Comparison of ENCODE assay signal across 20 cellular contexts in genomic region chr6:53119349-53119748, GRCh38. TPM values are rescaled to one million over a fixed set of nuclear protein-coding genes. Genes with fewer than 3 reads are reported as not detected.
DNase-seq lines count a peak whose midpoint lies in the region; ATAC-seq and TF ChIP-seq lines count a peak whose summit lies in the region.
"Had no signal": no experiment of that assay in that cellular context is flagged by ENCODE, and none has a peak within 500 bp of the region (broad histone marks: within the 10 kb centered on the region; RNA-seq: fewer than 3 reads in every experiment).

No MANE protein-coding gene starts in this region.

- in situ Hi-C loops in brain microvascular endothelial cell (cut with HindIII; ENCODE audit: low pct_ligation_motif_present, low sequenced_read_pairs): no loop called here

- ATAC-seq in HG03196 (IDR thresholded peaks at IDR 0.05; ENCODE audit: unreplicated experiment): no peak
- ATAC-seq: K562; sciatic nerve; stimulated activated effector memory CD8-positive, alpha-beta T cell treated with anti-CD3 and anti-CD28 coated beads, Interleukin-12 subunit alpha, Interleukin-12 subunit beta, amount 100 ng/mL, for 72 hours; upper lobe of right lung had no signal

- H3K4me1 ChIP-seq in endodermal cell (ENCODE audit: control insufficient read depth, insufficient read depth, low read length): no peaks in the 10 kb centered on the region
- no peaks in the 10 kb centered on the region for H3K4me1 ChIP-seq in MM.1S (ENCODE audit: low read length)
- H3K4me1 ChIP-seq: upper lobe of right lung had no signal

- H3K27me3 Mint-ChIP-seq in endodermal cell (ENCODE audit: insufficient read depth): no peaks in the 10 kb centered on the region

- H3K79me2 ChIP-seq in MM.1S (ENCODE audit: low read length): no peaks in the 10 kb centered on the region

- H3K4me3 Mint-ChIP-seq in endodermal cell: no peak overlapping the region
- H3K4me3 Mint-ChIP-seq: CD4-positive, alpha-beta memory T cell; dendritic cell treated with granulocyte-macrophage colony-stimulating factor and Interleukin-4, amounts not matched to agents 40 ng/mL and 50 ng/mL, for 4 days; stimulated activated effector memory CD8-positive, alpha-beta T cell treated with anti-CD3 and anti-CD28 coated beads, Interleukin-12 subunit alpha, Interleukin-12 subunit beta, amount 100 ng/mL, for 72 hours had no signal

- H2AFZ ChIP-seq in MM.1S (ENCODE audit: low read length): no peak overlapping the region

- H4K20me1 ChIP-seq in MM.1S (ENCODE audit: insufficient read depth, low read length): no peaks in the 10 kb centered on the region

- peaks cover 12% of the 10 kb centered on the region for H3K4me1 Mint-ChIP-seq in endodermal cell
- H3K4me1 Mint-ChIP-seq: CD4-positive, alpha-beta memory T cell; stimulated activated effector memory CD8-positive, alpha-beta T cell treated with anti-CD3 and anti-CD28 coated beads, Interleukin-12 subunit alpha, Interleukin-12 subunit beta, amount 100 ng/mL, for 72 hours had no signal

- H3K27ac Mint-ChIP-seq in endodermal cell: peak overlapping the region; percentile 52
- H3K27ac Mint-ChIP-seq: CD4-positive, alpha-beta memory T cell; dendritic cell treated with granulocyte-macrophage colony-stimulating factor and Interleukin-4, amounts not matched to agents 40 ng/mL and 50 ng/mL, for 4 days; stimulated activated effector memory CD8-positive, alpha-beta T cell treated with anti-CD3 and anti-CD28 coated beads, Interleukin-12 subunit alpha, Interleukin-12 subunit beta, amount 100 ng/mL, for 72 hours had no signal

- no peaks in the 10 kb centered on the region for H3K9me2 ChIP-seq in MM.1S (replicated peaks; ENCODE audit: insufficient read depth, low read length)

- H3K4me3 ChIP-seq in endodermal cell (ENCODE audit: low read length): no peak overlapping the region
- no peak overlapping the region for H3K4me3 ChIP-seq in brain microvascular endothelial cell (ENCODE audit: low read depth, low read length)
- H3K4me3 ChIP-seq in MM.1S (ENCODE audit: low read length): no peak overlapping the region
- H3K4me3 ChIP-seq: K562, upper lobe of right lung had no signal

- no peaks in the 10 kb centered on the region for H3K36me3 Mint-ChIP-seq in endodermal cell (ENCODE audit: low read depth)
- H3K36me3 Mint-ChIP-seq: CD4-positive, alpha-beta memory T cell; stimulated activated effector memory CD8-positive, alpha-beta T cell treated with anti-CD3 and anti-CD28 coated beads, Interleukin-12 subunit alpha, Interleukin-12 subunit beta, amount 100 ng/mL, for 72 hours had no signal

- H3K9me3 ChIP-seq in endodermal cell (ENCODE audit: control insufficient read depth, low read length) (no peaks in the 10 kb centered on the region), MM.1S (replicated peaks; ENCODE audit: insufficient read depth, low read length) (no peaks in the 10 kb centered on the region)
- H3K9me3 ChIP-seq: upper lobe of right lung had no signal

- no peak for TF ChIP-seq CTCF in endodermal cell (conservative IDR thresholded peaks at IDR 0.05)
- no peak for TF ChIP-seq CTCF in brain microvascular endothelial cell (IDR thresholded peaks at IDR 0.05; ENCODE audit: low read depth, low read length, missing control alignments)
- TF ChIP-seq CTCF in MM.1S (IDR thresholded peaks at IDR 0.05; ENCODE audit: low read length): no peak

- 85% methylated on average over 1 of the region's 1 CpG; no CpG with 5 or more reads in 1 of the 2 experiments for WGBS in endodermal cell (ENCODE audit: insufficient coverage in 1 of 2, insufficient read length in 1 of 2), 2 experiments

- no peaks in the 10 kb centered on the region for H3K27me3 ChIP-seq in endodermal cell (ENCODE audit: control insufficient read depth, insufficient read depth, low read length, poor library complexity, severe bottlenecking)
- H3K27me3 ChIP-seq in brain microvascular endothelial cell (replicated peaks): no peaks in the 10 kb centered on the region
- H3K27me3 ChIP-seq in MM.1S (replicated peaks; ENCODE audit: insufficient read depth, low read length): no peaks in the 10 kb centered on the region
- H3K27me3 ChIP-seq: upper lobe of right lung had no signal

- H3K36me3 ChIP-seq in endodermal cell (ENCODE audit: control insufficient read depth, insufficient read depth, low read length) (no peaks in the 10 kb centered on the region), brain microvascular endothelial cell (replicated peaks) (no peaks in the 10 kb centered on the region), MM.1S (replicated peaks; ENCODE audit: insufficient read depth, low read length) (no peaks in the 10 kb centered on the region)
- H3K36me3 ChIP-seq: upper lobe of right lung had no signal

- no peak overlapping the region for H3K4me2 ChIP-seq in MM.1S (ENCODE audit: low read depth, low read length)

- no peaks in the 10 kb centered on the region for H3F3A ChIP-seq in MM.1S (ENCODE audit: insufficient read depth, low read length)

- DNase-seq in H4 (ENCODE audit: low spot score) (peak; percentile 30), NCI-H748 treated with DMSO at 0.1 percent for 48 hours (lab: John Stamatoyannopoulos, UW) (peak; percentile 58), endodermal cell (no peak), renal cortical epithelial cell (ENCODE audit: low read depth) (peak; percentile 60), brain microvascular endothelial cell (no peak), MM.1S (no peak)
- DNase-seq in stimulated activated CD4-positive, alpha-beta T cell treated with anti-CD3 and anti-CD28 coated beads, Interleukin-12 subunit alpha, Interleukin-12 subunit beta, amount 100 ng/mL, for 4 hours: no peak
- DNase-seq: aorta; CD4-positive, alpha-beta memory T cell; NCI-H1436 treated with DMSO at 0.1 percent for 48 hours; upper lobe of right lung had no signal

- H3K27ac ChIP-seq in endodermal cell (ENCODE audit: low read depth, low read length): no peak overlapping the region
- H3K27ac ChIP-seq in brain microvascular endothelial cell: no peak overlapping the region
- H3K27ac ChIP-seq in MM.1S (ENCODE audit: low read length): no peak overlapping the region
- H3K27ac ChIP-seq: upper lobe of right lung had no signal

- no peaks in the 10 kb centered on the region for H3K9me3 Mint-ChIP-seq in endodermal cell
- H3K9me3 Mint-ChIP-seq: dendritic cell treated with granulocyte-macrophage colony-stimulating factor and Interleukin-4, amounts not matched to agents 40 ng/mL and 50 ng/mL, for 4 days; stimulated activated effector memory CD8-positive, alpha-beta T cell treated with anti-CD3 and anti-CD28 coated beads, Interleukin-12 subunit alpha, Interleukin-12 subunit beta, amount 100 ng/mL, for 72 hours had no signal

- H3K9ac ChIP-seq in endodermal cell (ENCODE audit: extremely low read depth, low read length, poor library complexity, severe bottlenecking) (no peak overlapping the region), MM.1S (ENCODE audit: low read length) (no peak overlapping the region)

RNA-seq across cellular contexts. Expression of gene GCM1, which starts 29.3 kb away (rescaled TPM):
- total RNA-seq in H4 (2014; rRNA removed; shearing (Covaris generic)): not detected in 2 replicates
- not detected for total RNA-seq in endodermal cell
- 0.07 TPM for polyA plus RNA-seq in endodermal cell (2013, experiment 1 of 2)
- polyA plus RNA-seq in endodermal cell (2013, experiment 2 of 2): 0.08 TPM
- total RNA-seq in renal cortical epithelial cell: not detected in 2 replicates
- total RNA-seq: fibroblast of lung, K562, sciatic nerve, SK-MEL-5, upper lobe of right lung had no signal
- polyA plus RNA-seq: aorta; CD4-positive, alpha-beta memory T cell; fibroblast of lung; K562; liver; neural cell had no signal

RNA-seq across cellular contexts. Expression of gene FBXO9, which starts 54.1 kb away (rescaled TPM):
- total RNA-seq in H4 (2014; rRNA removed; shearing (Covaris generic)): 43.6 and 45.5 TPM in 2 replicates
- total RNA-seq in endodermal cell: 10 to 100 TPM; 49.6 to 65.3 TPM
- polyA plus RNA-seq in endodermal cell (2013, experiment 1 of 2): 33.4 TPM
- polyA plus RNA-seq in endodermal cell (2013, experiment 2 of 2): 27.3 TPM
- total RNA-seq in renal cortical epithelial cell: 40.6 and 58.4 TPM in 2 replicates

RNA-seq across cellular contexts. Expression of gene CILK1, which starts 57.7 kb away (rescaled TPM):
- total RNA-seq in H4 (2014; rRNA removed; shearing (Covaris generic)): 7.8 and 9.7 TPM in 2 replicates
- 1 to 10 TPM; 8.1 to 8.9 TPM for total RNA-seq in endodermal cell
- polyA plus RNA-seq in endodermal cell (2013, experiment 1 of 2): 12.4 TPM
- 13.2 TPM for polyA plus RNA-seq in endodermal cell (2013, experiment 2 of 2)
- 4.0 and 6.3 TPM in 2 replicates for total RNA-seq in renal cortical epithelial cell

Comparison
In these comparisons a context has a peak if more than half of its experiments do, and no peak if none do; other contexts are left out.
1. DNase-seq: peak in H4 (single experiment), NCI-H748 treated with DMSO at 0.1 percent for 48 hours (single experiment) and renal cortical epithelial cell (single experiment); none in endodermal cell (single experiment), brain microvascular endothelial cell (single experiment), stimulated activated CD4-positive, alpha-beta T cell treated with anti-CD3 and anti-CD28 coated beads, Interleukin-12 subunit alpha, Interleukin-12 subunit beta, amount 100 ng/mL, for 4 hours (single experiment) and MM.1S (single experiment).